In genomic region chr15:23497710-23498111, GRCh38 we compare ENCODE assay signal across 9 cellular contexts. TPM values are rescaled to one million over a fixed set of nuclear protein-coding genes. Genes with fewer than 3 reads are reported as not detected.
DNase-seq lines count a peak whose midpoint lies in the region; ATAC-seq and TF ChIP-seq lines count a peak whose summit lies in the region.
"Had no signal": no experiment of that assay in that cellular context is flagged by ENCODE, and none has a peak within 500 bp of the region (broad histone marks: within the 10 kb centered on the region; RNA-seq: fewer than 3 reads in every experiment).

No MANE protein-coding gene starts in this region.

- DNase-seq in COLO668 (lab: John Stamatoyannopoulos, UW; ENCODE audit: unreplicated experiment) (peak; percentile 16), HCT116 (ENCODE audit: low read depth, low spot score) (no peak), left lobe of liver (ENCODE audit: low spot score) (no peak), posterior vena cava (ENCODE audit: low spot score) (no peak), sigmoid colon (no peak)
- DNase-seq in activated CD4-positive, alpha-beta T cell treated with anti-CD3 and anti-CD28 coated beads, Interleukin-2, amount 10 ng/mL, durations not matched to agents 24 days and 14 days = no peak
- no peak for DNase-seq in activated CD4-positive, alpha-beta T cell treated with anti-CD3 and anti-CD28 coated beads, Interleukin-2, amount 10 ng/mL, durations not matched to agents 7 days and 5 days

- H4K20me1 ChIP-seq in HCT116 (ENCODE audit: insufficient read depth) (no peaks in the 10 kb centered on the region), SU-DHL-6 (ENCODE audit: low read depth, low read length) (no peaks in the 10 kb centered on the region)

- POLR2A ChIA-PET in HCT116 (lab: Charles Lee) = no interaction called here
- POLR2A ChIA-PET in activated CD4-positive, alpha-beta T cell treated with anti-CD3 and anti-CD28 coated beads, Interleukin-2, amount 10 ng/mL, durations not matched to agents 7 days and 5 days (lab: Charles Lee) = no interaction called here

- TF ChIP-seq CTCF in HCT116 (IDR thresholded peaks at IDR 0.05 in 2 of 3, conservative IDR thresholded peaks at IDR 0.05 in 1 of 3; ENCODE audit: borderline replicate concordance in 1 of 3, insufficient read depth in 1 of 3, low read depth in 2 of 3, low read length in 2 of 3) = peak in 2 of 3 experiments; percentile 52 to 68; a peak in 4 of 6 replicates
- TF ChIP-seq CTCF in SU-DHL-6 (IDR thresholded peaks at IDR 0.05; ENCODE audit: insufficient read depth, low read length, poor library complexity, severe bottlenecking) = peak; percentile 39
- no peak for TF ChIP-seq CTCF in sigmoid colon (IDR thresholded peaks at IDR 0.05)

- H3K36me3 Mint-ChIP-seq in activated CD4-positive, alpha-beta T cell treated with anti-CD3 and anti-CD28 coated beads, Interleukin-2, amount 10 ng/mL, durations not matched to agents 24 days and 14 days (ENCODE audit: low read depth) = no peaks in the 10 kb centered on the region
- no peaks in the 10 kb centered on the region for H3K36me3 Mint-ChIP-seq in activated CD4-positive, alpha-beta T cell treated with anti-CD3 and anti-CD28 coated beads, Interleukin-2, amount 10 ng/mL, durations not matched to agents 7 days and 5 days (ENCODE audit: low read depth)
- H3K36me3 Mint-ChIP-seq: IgD-negative memory B cell had no signal

- BruUV-seq in HCT116 (replicated peaks; lab: Mats Ljungman, UMichigan) = no TSS peak

- H3K9me3 Mint-ChIP-seq in activated CD4-positive, alpha-beta T cell treated with anti-CD3 and anti-CD28 coated beads, Interleukin-2, amount 10 ng/mL, durations not matched to agents 24 days and 14 days = no peaks in the 10 kb centered on the region
- no peaks in the 10 kb centered on the region for H3K9me3 Mint-ChIP-seq in activated CD4-positive, alpha-beta T cell treated with anti-CD3 and anti-CD28 coated beads, Interleukin-2, amount 10 ng/mL, durations not matched to agents 7 days and 5 days
- H3K9me3 Mint-ChIP-seq: IgD-negative memory B cell had no signal

- H3K27ac Mint-ChIP-seq in activated CD4-positive, alpha-beta T cell treated with anti-CD3 and anti-CD28 coated beads, Interleukin-2, amount 10 ng/mL, durations not matched to agents 24 days and 14 days = no peak overlapping the region
- no peak overlapping the region for H3K27ac Mint-ChIP-seq in activated CD4-positive, alpha-beta T cell treated with anti-CD3 and anti-CD28 coated beads, Interleukin-2, amount 10 ng/mL, durations not matched to agents 7 days and 5 days
- H3K27ac Mint-ChIP-seq: IgD-negative memory B cell had no signal

- peaks cover 10% of the 10 kb centered on the region for H3K27me3 ChIP-seq in HCT116 (ENCODE audit: insufficient read depth, low read length)
- H3K27me3 ChIP-seq in SU-DHL-6 (ENCODE audit: low read length) = no peaks in the 10 kb centered on the region
- H3K27me3 ChIP-seq in sigmoid colon = no peaks in the 10 kb centered on the region

- intact Hi-C loops in HCT116 (cut with micrococcal nuclease) (no loop called here), posterior vena cava (cut with DNase I) (no loop called here), sigmoid colon (cut with DNase I) (no loop called here)
- intact Hi-C loops in activated CD4-positive, alpha-beta T cell treated with anti-CD3 and anti-CD28 coated beads, Interleukin-2, amount 10 ng/mL, durations not matched to agents 24 days and 14 days (cut with micrococcal nuclease) = no loop called here

- H3K9me3 ChIP-seq in HCT116 (ENCODE audit: control insufficient read depth in 1 of 2, insufficient read depth in 1 of 2, low read depth in 1 of 2, low read length in 2 of 2) (no peaks in the 10 kb centered on the region), SU-DHL-6 (ENCODE audit: insufficient read depth, low read length) (no peaks in the 10 kb centered on the region), sigmoid colon (no peaks in the 10 kb centered on the region)

- CTCF ChIA-PET in HCT116 (lab: Charles Lee) = interaction anchor here (0.9 to 2.4 kb wide), 9 partner anchors 8 to 131 kb away, joined by 3 to 14 read pairs (median 5); no protein-coding TSS in a partner anchor
- CTCF ChIA-PET in activated CD4-positive, alpha-beta T cell treated with anti-CD3 and anti-CD28 coated beads, Interleukin-2, amount 10 ng/mL, durations not matched to agents 7 days and 5 days (lab: Charles Lee) = no interaction called here

- ATAC-seq in HCT116 = peak; percentile 32; the same call in 1 of the 2 replicates
- ATAC-seq in left lobe of liver = peak; percentile 66

- no peak overlapping the region for H3K4me3 ChIP-seq in HCT116 (replicated peaks in 1 of 2; ENCODE audit: low read depth in 1 of 2, low read length in 2 of 2)
- H3K4me3 ChIP-seq in SU-DHL-6 (ENCODE audit: insufficient read depth, low read length, poor library complexity, severe bottlenecking) = no peak overlapping the region
- H3K4me3 ChIP-seq in sigmoid colon = no peak overlapping the region

- no peak overlapping the region for H3K27ac ChIP-seq in HCT116 (ENCODE audit: low read depth, low read length)
- H3K27ac ChIP-seq in SU-DHL-6 (ENCODE audit: low read depth, low read length) = no peak overlapping the region
- H3K27ac ChIP-seq in sigmoid colon = no peak overlapping the region

- no peak overlapping the region for H3K4me3 Mint-ChIP-seq in activated CD4-positive, alpha-beta T cell treated with anti-CD3 and anti-CD28 coated beads, Interleukin-2, amount 10 ng/mL, durations not matched to agents 24 days and 14 days
- H3K4me3 Mint-ChIP-seq in activated CD4-positive, alpha-beta T cell treated with anti-CD3 and anti-CD28 coated beads, Interleukin-2, amount 10 ng/mL, durations not matched to agents 7 days and 5 days = no peak overlapping the region
- H3K4me3 Mint-ChIP-seq: IgD-negative memory B cell had no signal

- no peak for TF ChIP-seq EP300 in sigmoid colon (IDR thresholded peaks at IDR 0.05)

- RAD21 ChIA-PET in HCT116 (lab: Charles Lee; ENCODE audit: low non-redundant PET in 1 of 2, low total read pairs in 2 of 2, uncharacterized antibody in 2 of 2, unreplicated experiment in 2 of 2) = no interaction called here

- WGBS in sigmoid colon, 2 donors = 4% methylated on average over 2 of the region's 2 CpGs

- H3F3A ChIP-seq in SU-DHL-6 (ENCODE audit: insufficient read depth) = no peaks in the 10 kb centered on the region

- H3K27me3 Mint-ChIP-seq in activated CD4-positive, alpha-beta T cell treated with anti-CD3 and anti-CD28 coated beads, Interleukin-2, amount 10 ng/mL, durations not matched to agents 24 days and 14 days = no peaks in the 10 kb centered on the region
- H3K27me3 Mint-ChIP-seq in activated CD4-positive, alpha-beta T cell treated with anti-CD3 and anti-CD28 coated beads, Interleukin-2, amount 10 ng/mL, durations not matched to agents 7 days and 5 days = no peaks in the 10 kb centered on the region
- H3K27me3 Mint-ChIP-seq: IgD-negative memory B cell had no signal

- no peaks in the 10 kb centered on the region for H3K36me3 ChIP-seq in HCT116 (ENCODE audit: control insufficient read depth in 1 of 2, insufficient read depth in 2 of 2, low read length in 2 of 2)
- no peaks in the 10 kb centered on the region for H3K36me3 ChIP-seq in SU-DHL-6 (ENCODE audit: low read length)
- H3K36me3 ChIP-seq in sigmoid colon = no peaks in the 10 kb centered on the region

- peak; percentile 20; the same call in 1 of the 2 replicates for TF ChIP-seq RAD21 in HCT116 (IDR thresholded peaks at IDR 0.05; ENCODE audit: low read depth)

- H2AFZ ChIP-seq in HCT116 (ENCODE audit: low read depth, low read length, poor library complexity, severe bottlenecking) = no peak overlapping the region
- no peak overlapping the region for H2AFZ ChIP-seq in SU-DHL-6 (ENCODE audit: low read depth, low read length, severe bottlenecking)

- H3K79me2 ChIP-seq in HCT116 (ENCODE audit: insufficient read depth, low read length) (no peaks in the 10 kb centered on the region), SU-DHL-6 (ENCODE audit: insufficient read depth, low read length) (no peaks in the 10 kb centered on the region)

- H3K4me1 ChIP-seq in HCT116 (ENCODE audit: control insufficient read depth in 1 of 2, insufficient read depth in 2 of 2, low read length in 2 of 2) = no peaks in the 10 kb centered on the region
- H3K4me1 ChIP-seq in sigmoid colon = no peaks in the 10 kb centered on the region

- H3K9ac ChIP-seq in HCT116 (ENCODE audit: low read length) = no peak overlapping the region
- H3K9ac ChIP-seq in SU-DHL-6 (ENCODE audit: low read length) = no peak overlapping the region

- TF ChIP-seq POLR2A in HCT116 (IDR thresholded peaks at IDR 0.05; ENCODE audit: borderline replicate concordance, extremely low read depth, insufficient read depth, insufficient read length) (no peak), sigmoid colon (IDR thresholded peaks at IDR 0.05) (no peak)

- H3K9me2 ChIP-seq in HCT116 (ENCODE audit: insufficient read depth) (no peaks in the 10 kb centered on the region), SU-DHL-6 (replicated peaks; ENCODE audit: insufficient read depth, low read length) (no peaks in the 10 kb centered on the region)

- H3K4me1 Mint-ChIP-seq in activated CD4-positive, alpha-beta T cell treated with anti-CD3 and anti-CD28 coated beads, Interleukin-2, amount 10 ng/mL, durations not matched to agents 24 days and 14 days = no peaks in the 10 kb centered on the region
- no peaks in the 10 kb centered on the region for H3K4me1 Mint-ChIP-seq in activated CD4-positive, alpha-beta T cell treated with anti-CD3 and anti-CD28 coated beads, Interleukin-2, amount 10 ng/mL, durations not matched to agents 7 days and 5 days
- H3K4me1 Mint-ChIP-seq: IgD-negative memory B cell had no signal

- H3K4me2 ChIP-seq in HCT116 (ENCODE audit: low read length) = no peak overlapping the region
- no peak overlapping the region for H3K4me2 ChIP-seq in SU-DHL-6 (ENCODE audit: low read depth, low read length, poor library complexity, severe bottlenecking)

TF ChIP-seq in HCT116, 20 proteins besides CTCF, POLR2A, EP300 and RAD21 (continues in another document):
- TF ChIP-seq EZH2 (IDR thresholded peaks at IDR 0.05) (no peak), ATF3 (IDR thresholded peaks at IDR 0.05) (no peak), EGR1 (IDR thresholded peaks at IDR 0.05; ENCODE audit: low read depth) (no peak)

RNA-seq across cellular contexts. Expression of gene GOLGA6L2, which starts 50.7 kb away (rescaled TPM):
- total RNA-seq in HCT116 (2021; ENCODE audit: unreplicated experiment) (not detected), left lobe of liver (not detected), posterior vena cava (not detected), sigmoid colon (under 1 TPM in 1 of 4 donors, not detected in 3; 0.14 TPM)
- 0.02 and 0.05 TPM in 2 replicates for polyA plus RNA-seq in HCT116 (2012)
- not detected in 2 replicates for total RNA-seq in activated CD4-positive, alpha-beta T cell treated with anti-CD3 and anti-CD28 coated beads, Interleukin-2, amount 10 ng/mL, durations not matched to agents 24 days and 14 days
- total RNA-seq in activated CD4-positive, alpha-beta T cell treated with anti-CD3 and anti-CD28 coated beads, Interleukin-2, amount 10 ng/mL, durations not matched to agents 7 days and 5 days = not detected
- not detected for polyA plus RNA-seq in sigmoid colon
- polyA plus RNA-seq: IgD-negative memory B cell had no signal

Comparison
In these comparisons a context has a peak if more than half of its experiments do, and no peak if none do; other contexts are left out.
1. CTCF ChIP-seq: peak in HCT116 (2 of 3) and SU-DHL-6 (single experiment); none in sigmoid colon (0 of 4).